ENCODE assay signal across 22 cellular contexts in genomic region chr13:99698816-99699099, GRCh38.
"Had no signal": no experiment of that assay in that cellular context is flagged by ENCODE, and none has a peak within 500 bp of the region (broad histone marks: within the 10 kb centered on the region; RNA-seq: fewer than 3 reads in every experiment).

No MANE protein-coding gene starts in this region.

- H3K27me3 Mint-ChIP-seq: memory B cell; stimulated activated memory B cell treated with anti-CD40 and anti-IgM and Interleukin-4, amounts not matched to agents 10 μg/mL and 1 μg/mL and 100 μg/mL, for 72 hours had no signal

- H3K4me1 Mint-ChIP-seq: stimulated activated memory B cell treated with anti-CD40 and anti-IgM and Interleukin-4, amounts not matched to agents 10 μg/mL and 1 μg/mL and 100 μg/mL, for 72 hours had no signal

- H3K9me3 ChIP-seq: gastrocnemius medialis, psoas muscle, sigmoid colon, testis, tibial artery had no signal

- H3K27ac Mint-ChIP-seq: memory B cell; natural killer cell; stimulated activated memory B cell treated with anti-CD40 and anti-IgM and Interleukin-4, amounts not matched to agents 10 μg/mL and 1 μg/mL and 100 μg/mL, for 72 hours; type B pancreatic cell had no signal

- H3K27ac ChIP-seq: dorsolateral prefrontal cortex, gastrocnemius medialis, psoas muscle, sigmoid colon, testis, tibial artery had no signal

- DNase-seq: dorsolateral prefrontal cortex; effector CD4-positive, alpha-beta T cell; foreskin fibroblast; gastrocnemius medialis; head of caudate nucleus; natural killer cell; nucleus accumbens; posterior cingulate gyrus; psoas muscle; right cardiac atrium; sigmoid colon; stimulated activated CD4-positive, alpha-beta T cell treated with anti-CD3 and anti-CD28 coated beads, Interleukin-4, amount 100 ng/mL, for 4 hours; stimulated activated naive CD8-positive, alpha-beta T cell treated with anti-CD3 and anti-CD28 coated beads, Interleukin-15, Interleukin-2, amounts not matched to agents 100 U/mL and 50 U/mL, for 24 hours; substantia nigra; testis; tibial artery had no signal

- H3K27me3 ChIP-seq: dorsolateral prefrontal cortex, gastrocnemius medialis, sigmoid colon, testis, tibial artery had no signal

- H3K4me1 ChIP-seq: gastrocnemius medialis, psoas muscle, sigmoid colon, testis, tibial artery had no signal

- FAIRE-seq: colon, keratinocyte had no signal

- H3K9me3 Mint-ChIP-seq: memory B cell; natural killer cell; stimulated activated memory B cell treated with anti-CD40 and anti-IgM and Interleukin-4, amounts not matched to agents 10 μg/mL and 1 μg/mL and 100 μg/mL, for 72 hours; type B pancreatic cell had no signal

- H3K4me3 ChIP-seq: dorsolateral prefrontal cortex, gastrocnemius medialis, lung, psoas muscle, sigmoid colon, testis, tibial artery had no signal

- H3K36me3 Mint-ChIP-seq: natural killer cell, type B pancreatic cell had no signal

- H3K36me3 ChIP-seq: gastrocnemius medialis, sigmoid colon, tibial artery had no signal

- H3K4me3 Mint-ChIP-seq: memory B cell; natural killer cell; stimulated activated memory B cell treated with anti-CD40 and anti-IgM and Interleukin-4, amounts not matched to agents 10 μg/mL and 1 μg/mL and 100 μg/mL, for 72 hours; type B pancreatic cell had no signal
